In the genomic region with DNA sequence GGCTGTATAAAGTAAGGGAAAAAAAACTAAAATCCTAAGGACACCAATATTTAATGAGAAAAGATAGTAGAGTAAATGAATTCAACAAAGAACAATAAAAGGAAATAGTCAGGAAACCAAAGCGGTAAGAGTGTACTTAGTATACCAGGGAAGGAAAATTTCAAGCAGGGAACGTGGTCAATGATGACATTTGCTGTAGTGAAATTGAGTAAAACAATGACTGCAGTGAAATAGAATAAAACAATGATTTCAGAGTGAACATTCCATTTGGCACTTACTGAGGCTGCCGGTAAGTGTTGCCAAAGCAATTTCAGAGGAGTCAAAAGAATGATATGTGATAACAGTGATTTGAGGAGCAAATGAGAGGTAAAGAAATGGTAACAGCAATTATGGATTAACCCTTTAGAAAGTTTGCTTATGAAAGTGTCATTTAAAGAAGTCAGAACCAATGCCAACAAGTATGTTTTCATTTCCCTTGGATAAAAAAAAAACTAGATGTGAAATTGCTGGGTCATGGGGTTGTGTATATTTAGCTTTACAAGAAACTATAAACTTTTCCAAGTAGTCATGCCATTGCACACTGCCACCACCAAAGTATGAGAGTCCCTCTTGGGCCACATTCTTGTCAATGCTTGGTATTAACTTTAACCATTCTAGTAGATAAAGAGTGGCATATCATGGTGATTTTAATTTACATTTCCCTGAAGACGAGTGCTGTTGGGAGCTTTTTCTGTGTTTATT, we compare ENCODE assay signal across 19 cellular contexts. TPM values are rescaled to one million over a fixed set of nuclear protein-coding genes. Genes with fewer than 3 reads are reported as not detected.
DNase-seq lines count a peak whose midpoint lies in the region; ATAC-seq, FAIRE-seq and TF ChIP-seq lines count a peak whose summit lies in the region.
"Had no signal": no experiment of that assay in that cellular context is flagged by ENCODE, and none has a peak within 500 bp of the region (broad histone marks: within the 10 kb centered on the region; RNA-seq: fewer than 3 reads in every experiment).

No MANE protein-coding gene starts in this region.

- no peak overlapping the region for H3K18ac ChIP-seq in H9 (ENCODE audit: insufficient read length, low read depth, low read length)

- dilution Hi-C loops in endothelial cell of umbilical vein (cut with MboI; ENCODE audit: extremely low pct_ligation_motif_present, low sequenced_read_pairs): no loop called here

- H3K4me3 ChIP-seq in SJSA1: no peak overlapping the region
- H3K4me3 ChIP-seq in endothelial cell of umbilical vein (replicated peaks in 1 of 3; ENCODE audit: insufficient read depth in 1 of 3, low read depth in 1 of 3, low read length in 3 of 3): peak overlapping the region in 1 of 3 experiments; percentile 28
- H3K4me3 ChIP-seq: A549 had no signal

- no peak for ATAC-seq in GM18519 (IDR thresholded peaks at IDR 0.05; ENCODE audit: low FRiP score, unreplicated experiment)
- no peak for ATAC-seq in GM18858 (IDR thresholded peaks at IDR 0.05; ENCODE audit: unreplicated experiment)
- no peak for ATAC-seq in left lobe of liver
- ATAC-seq: A549, HCT116, Right ventricle myocardium inferior had no signal

- H4K8ac ChIP-seq in H9 (replicated peaks; ENCODE audit: insufficient read length, low read depth, low read length): no peak overlapping the region

- H2AFZ ChIP-seq in endothelial cell of umbilical vein (ENCODE audit: low read depth, low read length) (peak overlapping the region; percentile 59), H9 (ENCODE audit: low read length) (no peak overlapping the region)

- no peaks in the 10 kb centered on the region for H3K36me3 Mint-ChIP-seq in H9 (ENCODE audit: insufficient read depth in 1 of 3, low read depth in 3 of 3)
- H3K36me3 Mint-ChIP-seq: CD14-positive monocyte, IgD-negative memory B cell had no signal

- H2BK20ac ChIP-seq in H9 (ENCODE audit: low read depth, low read length, poor library complexity, severe bottlenecking): no peak overlapping the region

- H3K9me3 ChIP-seq in SJSA1 (replicated peaks): no peaks in the 10 kb centered on the region
- H3K9me3 ChIP-seq in endothelial cell of umbilical vein (replicated peaks; ENCODE audit: control insufficient read depth, insufficient read depth, low read length): no peaks in the 10 kb centered on the region
- no peaks in the 10 kb centered on the region for H3K9me3 ChIP-seq in H9 (ENCODE audit: control insufficient read depth, low read depth, low read length)
- H3K9me3 ChIP-seq: A549, Caco-2 had no signal

- no peak overlapping the region for H3K4ac ChIP-seq in H9 (ENCODE audit: low read depth, low read length)

- H3K4me1 ChIP-seq in SJSA1 (replicated peaks) (peaks cover 17% of the 10 kb centered on the region), endothelial cell of umbilical vein (ENCODE audit: control insufficient read depth, extremely low read depth, insufficient read depth, low read length) (peaks cover 33% of the 10 kb centered on the region), H9 (ENCODE audit: insufficient read depth, low read length) (no peaks in the 10 kb centered on the region)
- H3K4me1 ChIP-seq: A549, Caco-2 had no signal

- H3K9me3 Mint-ChIP-seq in H9: no peaks in the 10 kb centered on the region
- H3K9me3 Mint-ChIP-seq: IgD-negative memory B cell had no signal

- H3T11ph ChIP-seq in H9 (ENCODE audit: low read length): no peak overlapping the region

- FAIRE-seq in endothelial cell of umbilical vein (lab: Jason Lieb, UNC): peak; percentile 8
- FAIRE-seq: A549 had no signal

- H2BK5ac ChIP-seq in H9 (ENCODE audit: insufficient read length, low read length): no peak overlapping the region

- H3K27ac Mint-ChIP-seq in H9: no peak overlapping the region
- H3K27ac Mint-ChIP-seq: CD14-positive monocyte, IgD-negative memory B cell had no signal

- intact Hi-C loops in endothelial cell of umbilical vein (cut with micrococcal nuclease): loop anchor here (1.0 to 5.0 kb wide), 2 partner anchors 29 to 33 kb away; no protein-coding TSS in a partner anchor

- H3K4me2 ChIP-seq in endothelial cell of umbilical vein (ENCODE audit: insufficient read depth, low read length) (peak overlapping the region; percentile 86), H9 (ENCODE audit: insufficient read depth, insufficient read length, low read length) (no peak overlapping the region)
- H3K4me2 ChIP-seq: A549 had no signal

- H3K9ac ChIP-seq in endothelial cell of umbilical vein (replicated peaks; ENCODE audit: extremely low read depth, insufficient read depth, low read length): peak overlapping the region; percentile 47
- no peak overlapping the region for H3K9ac ChIP-seq in H9 (ENCODE audit: extremely low read depth, insufficient read length, low read length)

- no peak overlapping the region for H3K14ac ChIP-seq in H9 (ENCODE audit: insufficient read depth, low read length)

- peak overlapping the region; percentile 50 for H3K27ac ChIP-seq in SJSA1
- H3K27ac ChIP-seq in endothelial cell of umbilical vein (ENCODE audit: insufficient read depth, low read depth, low read length): peak overlapping the region; percentile 78
- no peak overlapping the region for H3K27ac ChIP-seq in H9 (ENCODE audit: insufficient read length, low read depth, low read length)
- H3K27ac ChIP-seq: A549 had no signal

- POLR2A ChIA-PET in endothelial cell of umbilical vein (lab: Charles Lee): no interaction called here

- H3K27me3 ChIP-seq in SJSA1 (replicated peaks): no peaks in the 10 kb centered on the region
- H3K27me3 ChIP-seq in endothelial cell of umbilical vein (ENCODE audit: control insufficient read depth in 2 of 2, insufficient read depth in 2 of 2, low read length in 2 of 2): no peaks in the 10 kb centered on the region
- H3K27me3 ChIP-seq in H9 (ENCODE audit: insufficient read depth, low read length): no peaks in the 10 kb centered on the region

- H2BK15ac ChIP-seq in H9 (ENCODE audit: low read depth, low read length): no peak overlapping the region

- H3K27me3 Mint-ChIP-seq in H9 (ENCODE audit: low read depth): no peaks in the 10 kb centered on the region; the same call in 1 of the 2 replicates

- no peaks in the 10 kb centered on the region for H3K4me1 Mint-ChIP-seq in H9

- DNase-seq in EH (ENCODE audit: low read depth) (peak; percentile 37), SJSA1 (ENCODE audit: low read depth in 1 of 2, low spot score in 2 of 2) (peak in 1 of 2 experiments; percentile 21), endothelial cell of umbilical vein (ENCODE audit: low read depth, low spot score) (peak; percentile 88), pulmonary artery endothelial cell (ENCODE audit: low read depth, low spot score) (peak; percentile 75), H9 (no peak), left lobe of liver (ENCODE audit: low spot score) (no peak)
- DNase-seq: Caco-2, NCI-H1092, NCI-H1694 treated with DMSO at 0.1 percent for 48 hours, NCI-H345, NCI-H69 had no signal

- no peaks in the 10 kb centered on the region for H3K79me1 ChIP-seq in H9 (ENCODE audit: insufficient read depth, low read depth, low read length, poor library complexity, severe bottlenecking)

- no CpG with 5 or more reads among the region's 4 CpGs for WGBS in H9 (ENCODE audit: extremely low coverage, insufficient read length, low lambda C conversion rate)

- H3K23ac ChIP-seq in H9 (ENCODE audit: insufficient read length, low read depth, low read length): no peak overlapping the region

- no peaks in the 10 kb centered on the region for H3K36me3 ChIP-seq in SJSA1
- no peaks in the 10 kb centered on the region for H3K36me3 ChIP-seq in endothelial cell of umbilical vein (ENCODE audit: control insufficient read depth in 2 of 2, extremely low read depth in 1 of 2, insufficient read depth in 2 of 2, low read length in 2 of 2)

- no peak overlapping the region for H4K5ac ChIP-seq in H9 (ENCODE audit: insufficient read length, low read depth, low read length)

- CTCF ChIA-PET in endothelial cell of umbilical vein (lab: Charles Lee): interaction anchor here (1.2 to 1.4 kb wide), 2 partner anchors 99 to 119 kb away, joined by 3 to 5 read pairs; no protein-coding TSS in a partner anchor

- H3K4me3 Mint-ChIP-seq in H9: no peak overlapping the region
- H3K4me3 Mint-ChIP-seq: CD14-positive monocyte, IgD-negative memory B cell had no signal

- BruUV-seq in endothelial cell of umbilical vein (replicated peaks; lab: Mats Ljungman, UMichigan): no TSS peak

- H3K79me2 ChIP-seq in endothelial cell of umbilical vein (ENCODE audit: control insufficient read depth, insufficient read depth, low read length) (no peaks in the 10 kb centered on the region), H9 (ENCODE audit: insufficient read depth, low read length) (no peaks in the 10 kb centered on the region)

- no peak overlapping the region for H2BK12ac ChIP-seq in H9 (ENCODE audit: insufficient read length, low read depth, low read length)

- H3K23me2 ChIP-seq in H9 (ENCODE audit: insufficient read length, low read depth, low read length, poor library complexity, severe bottlenecking): no peaks in the 10 kb centered on the region

- no peak overlapping the region for H4K91ac ChIP-seq in H9 (ENCODE audit: insufficient read length, low read depth, low read length)

- no peak overlapping the region for H2AK5ac ChIP-seq in H9 (ENCODE audit: insufficient read length, low read length)

- no peak for TF ChIP-seq CTCF in endothelial cell of umbilical vein (IDR thresholded peaks at IDR 0.05; ENCODE audit: extremely low read depth in 1 of 2, insufficient read depth in 1 of 2, low read depth in 1 of 2, low read length in 2 of 2)
- TF ChIP-seq CTCF in H9 (conservative IDR thresholded peaks at IDR 0.05): no peak

- H3K9me1 ChIP-seq in endothelial cell of umbilical vein (replicated peaks; ENCODE audit: control insufficient read depth, extremely low read depth, insufficient read depth, low read length): no peaks in the 10 kb centered on the region

- H4K20me1 ChIP-seq in endothelial cell of umbilical vein (replicated peaks; ENCODE audit: control insufficient read depth, extremely low read depth, insufficient read depth, low read length) (no peaks in the 10 kb centered on the region), H9 (ENCODE audit: control insufficient read depth, insufficient read depth, insufficient read length) (no peaks in the 10 kb centered on the region)

- no peak overlapping the region for H2BK120ac ChIP-seq in H9 (ENCODE audit: low read depth, low read length, poor library complexity, severe bottlenecking)

- no peak for TF ChIP-seq POLR2A in endothelial cell of umbilical vein (IDR thresholded peaks at IDR 0.05; ENCODE audit: low read depth, low read length)

- no peak overlapping the region for H3K56ac ChIP-seq in H9 (ENCODE audit: insufficient read length, low read depth, low read length)

RNA-seq across cellular contexts. Expression of gene VCAM1, which starts 50.5 kb away (rescaled TPM):
- total RNA-seq in SJSA1 (2014; rRNA removed; shearing (Covaris generic)): 11.0 and 15.1 TPM in 2 replicates
- total RNA-seq in endothelial cell of umbilical vein (1.7 and 2.3 TPM in 2 replicates), pulmonary artery endothelial cell (13.8 and 37.1 TPM in 2 replicates), H9 (2021) (0.07 TPM in 1 of 2 replicates, not detected in the other), left lobe of liver (8.9 TPM)
- polyA plus RNA-seq in endothelial cell of umbilical vein: 1.7 and 1.8 TPM in 2 replicates
- polyA plus RNA-seq in endothelial cell of umbilical vein (2011; cell fraction: cytosol; rRNA removed): 1.7 and 2.8 TPM in 2 replicates
- polyA plus RNA-seq in endothelial cell of umbilical vein (2011; cell fraction: nucleus; rRNA removed): 3.5 and 4.0 TPM in 2 replicates
- polyA plus RNA-seq in endothelial cell of umbilical vein (2012): 5.0 and 9.6 TPM in 2 replicates
- polyA minus RNA-seq in endothelial cell of umbilical vein: 3.6 and 5.7 TPM in 2 replicates
- polyA minus RNA-seq in endothelial cell of umbilical vein (2011; cell fraction: cytosol; rRNA and poly(A)+ RNA removed): not detected
- polyA minus RNA-seq in endothelial cell of umbilical vein (2011; cell fraction: nucleus; rRNA and poly(A)+ RNA removed): 4.2 and 5.4 TPM in 2 replicates
- total RNA-seq: Caco-2, HT-29 had no signal
- polyA plus RNA-seq: CD14-positive monocyte, IgD-negative memory B cell had no signal

Comparison
In these comparisons a context has a peak if more than half of its experiments do, and no peak if none do; other contexts are left out.
1. DNase-seq: peak in EH (single experiment), endothelial cell of umbilical vein (single experiment) and pulmonary artery endothelial cell (single experiment); none in H9 (single experiment) and left lobe of liver (single experiment).